10 cellular contexts compared by ENCODE assay signal in genomic region chr12:93819048-93819491, GRCh38.
DNase-seq lines count a peak whose midpoint lies in the region; ATAC-seq, FAIRE-seq and TF ChIP-seq lines count a peak whose summit lies in the region.
"Had no signal": no experiment of that assay in that cellular context is flagged by ENCODE, and none has a peak within 500 bp of the region (broad histone marks: within the 10 kb centered on the region; RNA-seq: fewer than 3 reads in every experiment).

No MANE protein-coding gene starts in this region.

- H3K4me3 Mint-ChIP-seq in WTC11: no peak overlapping the region
- no peak overlapping the region for H3K4me3 Mint-ChIP-seq in immature natural killer cell

- peaks cover 11% of the 10 kb centered on the region for H3K4me1 ChIP-seq in mammary epithelial cell (ENCODE audit: insufficient read depth, low read length)

- CTCF ChIA-PET in mammary epithelial cell (lab: Charles Lee; ENCODE audit: low non-redundant PET) (no interaction called here), WTC11 (lab: Charles Lee) (interaction anchor here (0.8 kb wide), 1 partner anchor 283 kb away, joined by 3 read pairs; no protein-coding TSS in a partner anchor)

- H3K36me3 Mint-ChIP-seq in WTC11 (no peaks in the 10 kb centered on the region), immature natural killer cell (peaks cover 5 to 20% (median 9%) of the 10 kb centered on the region in 3 donors)

- H3K27me3 ChIP-seq in mammary epithelial cell (ENCODE audit: insufficient read depth, low read length): no peaks in the 10 kb centered on the region

- dilution Hi-C loops in mammary epithelial cell (cut with HindIII; ENCODE audit: low sequenced_read_pairs): no loop called here

- no peak for TF ChIP-seq CTCF in mammary epithelial cell (conservative IDR thresholded peaks at IDR 0.05 in 1 of 2, IDR thresholded peaks at IDR 0.05 in 1 of 2; ENCODE audit: extremely low read depth in 1 of 2, insufficient read depth in 1 of 2, low read depth in 1 of 2, low read length in 2 of 2)
- no peak for TF ChIP-seq CTCF in WTC11 (IDR thresholded peaks at IDR 0.05)

- H3K36me3 ChIP-seq in mammary epithelial cell (ENCODE audit: insufficient read depth, low read length): no peaks in the 10 kb centered on the region

- H3K4me2 ChIP-seq in mammary epithelial cell (ENCODE audit: insufficient read depth, low read depth, low read length): no peak overlapping the region

- 11% methylated on average over 4 of the region's 4 CpGs for WGBS in mammary epithelial cell (ENCODE audit: low coverage, missing lambda C conversion rate)

- no TSS peak for BruUV-seq in mammary epithelial cell (replicated peaks; lab: Mats Ljungman, UMichigan)

- peak; percentile 76 for DNase-seq in EH (ENCODE audit: low read depth)
- peak; percentile 54 for DNase-seq in mammary epithelial cell
- no peak for DNase-seq in sciatic nerve (ENCODE audit: low spot score)
- DNase-seq in WTC11 (ENCODE audit: low spot score): no peak
- DNase-seq in NCI-H128 (lab: John Stamatoyannopoulos, UW; ENCODE audit: unreplicated experiment): no peak
- no peak for DNase-seq in immature natural killer cell

- H3K27me3 Mint-ChIP-seq in WTC11 (ENCODE audit: low read depth) (peaks cover 10% of the 10 kb centered on the region), immature natural killer cell (ENCODE audit: low read depth in 3 of 3) (peaks cover 0 to 2% (median 0%) of the 10 kb centered on the region in 3 donors)

- H3K4me1 Mint-ChIP-seq in WTC11 (0 out of 2 replicates have a peak, but pooled peaks cover 5% of the 10 kb centered on the region), immature natural killer cell (peaks cover 0 to 3% of the 10 kb centered on the region in 2 donors)

- no peaks in the 10 kb centered on the region for H3K9me3 ChIP-seq in mammary epithelial cell (replicated peaks; ENCODE audit: insufficient read depth, low read length)

- intact Hi-C loops in mammary epithelial cell (cut with micrococcal nuclease): no loop called here
- intact Hi-C loops in sciatic nerve (cut with DNase I): no loop called here

- H4K20me1 ChIP-seq in mammary epithelial cell (ENCODE audit: insufficient read depth, low read length): no peaks in the 10 kb centered on the region

- no peak overlapping the region for H3K4me3 ChIP-seq in mammary epithelial cell (replicated peaks in 1 of 3; ENCODE audit: insufficient read depth in 1 of 3, low read depth in 2 of 3, low read length in 3 of 3)

- POLR2A ChIA-PET in WTC11 (lab: Charles Lee): no interaction called here

- in situ Hi-C loops in mammary epithelial cell (cut with MboI; ENCODE audit: low sequenced_read_pairs in 2 of 2): no loop called here

- no peak overlapping the region for H3K27ac ChIP-seq in mammary epithelial cell (ENCODE audit: insufficient read depth, low read depth, low read length)
- H3K27ac ChIP-seq: RWPE1 had no signal

- H3K27ac Mint-ChIP-seq in WTC11 (no peak overlapping the region), immature natural killer cell (peak overlapping the region in 1 of 6 donors; percentile 76)

- peak overlapping the region; percentile 57 for H2AFZ ChIP-seq in mammary epithelial cell (ENCODE audit: low read depth, low read length)

- H3K9ac ChIP-seq in mammary epithelial cell (ENCODE audit: insufficient read depth, low read length): no peak overlapping the region

- ATAC-seq in sciatic nerve (peak; percentile 87), HG03442 (IDR thresholded peaks at IDR 0.05; ENCODE audit: unreplicated experiment) (no peak), WTC11 (no peak)

- no peaks in the 10 kb centered on the region for H3K9me3 Mint-ChIP-seq in WTC11
- H3K9me3 Mint-ChIP-seq in immature natural killer cell: no peaks in the 10 kb centered on the region

- FAIRE-seq in islet of Langerhans (lab: Jason Lieb, UNC): peak; percentile 5
- FAIRE-seq: urothelium cell line had no signal

- no peaks in the 10 kb centered on the region for H3K79me2 ChIP-seq in mammary epithelial cell (ENCODE audit: insufficient read depth, low read length)

TF ChIP-seq in WTC11, 78 proteins besides CTCF, POLR2A, EP300 and RAD21:
- TF ChIP-seq MXD4 (CRISPR knock-in tag; IDR thresholded peaks at IDR 0.05; ENCODE audit: borderline replicate concordance): no peak
- no peak for TF ChIP-seq HMGXB4 (CRISPR knock-in tag; IDR thresholded peaks at IDR 0.05)
- no peak for TF ChIP-seq JAZF1 (CRISPR knock-in tag; IDR thresholded peaks at IDR 0.05)
- TF ChIP-seq HMGA2 (CRISPR knock-in tag; IDR thresholded peaks at IDR 0.05): no peak
- TF ChIP-seq ZNF423 (CRISPR knock-in tag; IDR thresholded peaks at IDR 0.05): no peak
- TF ChIP-seq NFYB (CRISPR knock-in tag; conservative IDR thresholded peaks at IDR 0.05; ENCODE audit: low read depth): no peak

Comparison
In these comparisons a context has a peak if more than half of its experiments do, and no peak if none do; other contexts are left out.
1. DNase-seq: peak in EH (single experiment) and mammary epithelial cell (single experiment); none in sciatic nerve (single experiment), WTC11 (single experiment), NCI-H128 (single experiment) and immature natural killer cell (0 of 3).